In the genomic region with DNA sequence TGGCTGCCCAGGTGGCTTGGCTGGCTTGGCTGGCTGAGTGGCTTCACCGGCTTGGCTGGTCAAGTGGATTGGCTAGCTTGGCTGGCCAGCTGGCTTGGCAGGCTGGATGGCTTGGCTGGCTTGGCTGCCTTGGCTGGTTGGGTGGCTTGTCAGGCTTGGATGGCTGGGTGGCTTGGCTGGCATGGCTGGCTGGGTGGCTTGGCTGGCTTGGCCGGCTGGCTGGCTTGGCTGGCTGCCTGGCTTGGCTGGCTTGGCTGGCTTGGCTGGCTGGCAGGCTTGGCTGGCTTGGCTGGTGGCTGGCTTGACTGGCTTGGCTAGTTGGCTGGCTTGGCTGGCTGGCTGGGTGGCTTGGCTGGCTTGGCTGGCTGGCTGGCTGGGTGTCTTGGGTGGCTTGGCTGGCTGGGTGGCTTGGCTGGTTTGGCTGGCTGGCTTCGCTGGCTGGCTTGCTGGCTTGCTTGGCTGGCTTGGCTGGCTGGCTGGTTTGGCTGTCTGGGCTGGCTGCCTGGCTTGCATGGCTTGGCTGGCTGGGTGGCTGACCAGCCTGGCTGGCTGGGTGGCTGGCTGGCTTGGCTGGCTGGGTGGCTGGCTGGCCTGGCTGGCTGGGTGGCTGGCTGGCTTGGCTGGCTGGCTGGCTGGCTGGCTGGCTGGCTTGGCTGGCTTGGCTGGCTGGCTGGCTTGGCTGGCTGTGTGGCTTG, we compare ENCODE assay signal across 8 cellular contexts.
DNase-seq lines count a peak whose midpoint lies in the region; ATAC-seq and TF ChIP-seq lines count a peak whose summit lies in the region.
"Not testable (repeated sequence)": the region's sequence is repeated elsewhere in the genome, so short reads cannot be mapped to it uniquely, and the experiment has no call there.

No MANE protein-coding gene starts in this region.

- H3K4me3 Mint-ChIP-seq in CD8-positive, alpha-beta T cell; T-helper 17 cell; activated CD8-positive, alpha-beta memory T cell treated with anti-CD3 and anti-CD28 coated beads, Interleukin-2, amount 10 ng/mL, durations not matched to agents 7 days and 5 days; stimulated activated naive CD8-positive, alpha-beta T cell treated with anti-CD3 and anti-CD28 coated beads, Interleukin-15, amount 100 ng/mL, for 72 hours: not testable (repeated sequence)

- not testable (repeated sequence) for H3K36me3 ChIP-seq in CD8-positive, alpha-beta T cell (ENCODE audit: insufficient read depth, low read length)

- H3K27me3 Mint-ChIP-seq in CD8-positive, alpha-beta T cell (ENCODE audit: low read depth); T-helper 17 cell; activated CD8-positive, alpha-beta memory T cell treated with anti-CD3 and anti-CD28 coated beads, Interleukin-2, amount 10 ng/mL, durations not matched to agents 7 days and 5 days; stimulated activated naive CD8-positive, alpha-beta T cell treated with anti-CD3 and anti-CD28 coated beads, Interleukin-15, amount 100 ng/mL, for 72 hours: not testable (repeated sequence)

- intact Hi-C loops in CD8-positive, alpha-beta T cell (cut with DNase I, micrococcal nuclease); lower leg skin (cut with DNase I; ENCODE audit: low total_unique reads); posterior cingulate gyrus (cut with DNase I): not testable (repeated sequence)

- not testable (repeated sequence) for H3K27ac ChIP-seq in CD8-positive, alpha-beta T cell (ENCODE audit: low read depth, low read length); foreskin keratinocyte

- POLR2A ChIA-PET in CD8-positive, alpha-beta T cell (lab: Charles Lee) = not testable (repeated sequence)

- not testable (repeated sequence) for H3K4me1 ChIP-seq in CD8-positive, alpha-beta T cell (ENCODE audit: insufficient read depth, low read length); foreskin keratinocyte

- ATAC-seq in CD8-positive, alpha-beta T cell; T-helper 17 cell; activated CD8-positive, alpha-beta memory T cell treated with anti-CD3 and anti-CD28 coated beads, Interleukin-2, amount 10 ng/mL, durations not matched to agents 7 days and 5 days; activated naive CD4-positive, alpha-beta T cell treated with anti-CD3 and anti-CD28 coated beads, Interleukin-2, amount 50 U/mL, for 72 hours; stimulated activated naive CD8-positive, alpha-beta T cell treated with anti-CD3 and anti-CD28 coated beads, Interleukin-15, amount 100 ng/mL, for 72 hours: not testable (repeated sequence)
- ATAC-seq in foreskin keratinocyte = peak; percentile 5

- not testable (repeated sequence) for H3K9me3 ChIP-seq in CD8-positive, alpha-beta T cell (ENCODE audit: low read length); T-helper 17 cell (ENCODE audit: control insufficient read depth, low read length, poor library complexity, severe bottlenecking)

- 40 to 43% methylated on average over 3 of the region's 3 CpGs for WGBS in lower leg skin, 2 donors

- TF ChIP-seq CTCF in CD8-positive, alpha-beta T cell (IDR thresholded peaks at IDR 0.05); foreskin keratinocyte (conservative IDR thresholded peaks at IDR 0.05); lower leg skin (IDR thresholded peaks at IDR 0.05): not testable (repeated sequence)

- not testable (repeated sequence) for H3K27ac Mint-ChIP-seq in CD8-positive, alpha-beta T cell; T-helper 17 cell; activated CD8-positive, alpha-beta memory T cell treated with anti-CD3 and anti-CD28 coated beads, Interleukin-2, amount 10 ng/mL, durations not matched to agents 7 days and 5 days; activated naive CD4-positive, alpha-beta T cell treated with anti-CD3 and anti-CD28 coated beads, Interleukin-2, amount 50 U/mL, for 72 hours; stimulated activated naive CD8-positive, alpha-beta T cell treated with anti-CD3 and anti-CD28 coated beads, Interleukin-15, amount 100 ng/mL, for 72 hours

- H3K27me3 ChIP-seq in CD8-positive, alpha-beta T cell (ENCODE audit: insufficient read depth, low read length); foreskin keratinocyte: not testable (repeated sequence)

- CTCF ChIA-PET in CD8-positive, alpha-beta T cell (lab: Charles Lee); activated CD8-positive, alpha-beta memory T cell treated with anti-CD3 and anti-CD28 coated beads, Interleukin-2, amount 10 ng/mL, durations not matched to agents 7 days and 5 days (lab: Charles Lee): not testable (repeated sequence)

- H3K4me3 ChIP-seq in CD8-positive, alpha-beta T cell (ENCODE audit: low read depth, low read length); lower leg skin (ENCODE audit: low read depth, poor library complexity, severe bottlenecking): not testable (repeated sequence)

- not testable (repeated sequence) for H3K9me3 Mint-ChIP-seq in CD8-positive, alpha-beta T cell; activated CD8-positive, alpha-beta memory T cell treated with anti-CD3 and anti-CD28 coated beads, Interleukin-2, amount 10 ng/mL, durations not matched to agents 7 days and 5 days (ENCODE audit: low read depth); activated naive CD4-positive, alpha-beta T cell treated with anti-CD3 and anti-CD28 coated beads, Interleukin-2, amount 50 U/mL, for 72 hours; stimulated activated naive CD8-positive, alpha-beta T cell treated with anti-CD3 and anti-CD28 coated beads, Interleukin-15, amount 100 ng/mL, for 72 hours

- DNase-seq in CD8-positive, alpha-beta T cell = peak in 6 of 7 experiments; percentile 0 to 51 (median 10)
- DNase-seq in T-helper 17 cell (peak; percentile 11 to 13 (median 13)), lower leg skin (ENCODE audit: low spot score in 2 of 2) (peak; percentile 15 to 89), posterior cingulate gyrus (peak; percentile 2 to 91 (median 22))
- DNase-seq in activated CD8-positive, alpha-beta memory T cell treated with anti-CD3 and anti-CD28 coated beads, Interleukin-2, amount 10 ng/mL, durations not matched to agents 7 days and 5 days = peak; percentile 43
- DNase-seq in activated naive CD4-positive, alpha-beta T cell treated with anti-CD3 and anti-CD28 coated beads, Interleukin-2, amount 50 U/mL, for 72 hours (ENCODE audit: low spot score in 2 of 2) = peak; percentile 3 to 63
- not testable (repeated sequence) for DNase-seq in foreskin keratinocyte
- peak; percentile 1 to 17 for DNase-seq in stimulated activated naive CD8-positive, alpha-beta T cell treated with anti-CD3 and anti-CD28 coated beads, Interleukin-15, amount 100 ng/mL, for 72 hours

- not testable (repeated sequence) for TF ChIP-seq POLR2A in lower leg skin (IDR thresholded peaks at IDR 0.05)

- H3K36me3 Mint-ChIP-seq in CD8-positive, alpha-beta T cell; T-helper 17 cell (ENCODE audit: low read depth); activated CD8-positive, alpha-beta memory T cell treated with anti-CD3 and anti-CD28 coated beads, Interleukin-2, amount 10 ng/mL, durations not matched to agents 7 days and 5 days; activated naive CD4-positive, alpha-beta T cell treated with anti-CD3 and anti-CD28 coated beads, Interleukin-2, amount 50 U/mL, for 72 hours: not testable (repeated sequence)

- not testable (repeated sequence) for H3K4me1 Mint-ChIP-seq in CD8-positive, alpha-beta T cell (ENCODE audit: low read depth); T-helper 17 cell; activated CD8-positive, alpha-beta memory T cell treated with anti-CD3 and anti-CD28 coated beads, Interleukin-2, amount 10 ng/mL, durations not matched to agents 7 days and 5 days; stimulated activated naive CD8-positive, alpha-beta T cell treated with anti-CD3 and anti-CD28 coated beads, Interleukin-15, amount 100 ng/mL, for 72 hours
